In genomic region chr22:37229012-37229804, GRCh38 we compare ENCODE assay signal across 8 cellular contexts. TPM values are rescaled to one million over a fixed set of nuclear protein-coding genes. Genes with fewer than 3 reads are reported as not detected.
DNase-seq lines count a peak whose midpoint lies in the region; ATAC-seq, FAIRE-seq and TF ChIP-seq lines count a peak whose summit lies in the region.

No MANE protein-coding gene starts in this region.

- POLR2A ChIA-PET in A549 (lab: Yijun Ruan, JAX): no interaction called here

- TF ChIP-seq POLR2A in A549 (IDR thresholded peaks at IDR 0.05; ENCODE audit: low read length): no peak

- H3K4me1 ChIP-seq in A549: peaks cover 26% of the 10 kb centered on the region

- peaks cover 1 to 19% (median 12%) of the 10 kb centered on the region in 3 donors for H3K27me3 Mint-ChIP-seq in immature natural killer cell (ENCODE audit: low read depth in 3 of 3)

- no peaks in the 10 kb centered on the region for H3K9me3 Mint-ChIP-seq in immature natural killer cell

- peak; percentile 41 to 47 for DNase-seq in A549 (ENCODE audit: low read depth in 1 of 2, low spot score in 1 of 2)
- DNase-seq in H7: peak; percentile 34
- DNase-seq in activated CD8-positive, alpha-beta memory T cell treated with anti-CD3 and anti-CD28 coated beads for 24 hours: peak; percentile 84
- peak; percentile 62 to 64 (median 64) for DNase-seq in immature natural killer cell
- no peak for DNase-seq in cerebellar nuclear complex (lab: John Stamatoyannopoulos, UW)
- no peak for DNase-seq in DMS114 treated with DMSO at 0.1 percent for 48 hours (lab: John Stamatoyannopoulos, UW; ENCODE audit: unreplicated experiment)
- no peak for DNase-seq in NCI-H1436 treated with DMSO at 0.1 percent for 48 hours (lab: John Stamatoyannopoulos, UW)

- H3K27ac Mint-ChIP-seq in immature natural killer cell: peak overlapping the region; percentile 98 to 100 (median 100)

- peak overlapping the region; percentile 46 for H3K4me2 ChIP-seq in A549

- peaks cover 87 to 89% of the 10 kb centered on the region in 2 donors for H3K4me1 Mint-ChIP-seq in immature natural killer cell

- WGBS in A549 (ENCODE audit: missing lambda C conversion rate): 45% methylated on average over 4 of the region's 7 CpGs

- H3K9me3 ChIP-seq in A549: no peaks in the 10 kb centered on the region

- peak overlapping the region; percentile 83 to 88 (median 86) for H3K4me3 Mint-ChIP-seq in immature natural killer cell

- peaks cover 25 to 63% (median 32%) of the 10 kb centered on the region in 3 donors for H3K36me3 Mint-ChIP-seq in immature natural killer cell

- no peak for TF ChIP-seq CTCF in A549 (IDR thresholded peaks at IDR 0.05)

- TF ChIP-seq EP300 in A549 (IDR thresholded peaks at IDR 0.05): no peak

- no peaks in the 10 kb centered on the region for H3K36me3 ChIP-seq in H7 (replicated peaks; ENCODE audit: control insufficient read depth, insufficient read depth, low read length)

- no peak for FAIRE-seq in A549 (lab: Jason Lieb, UNC)

- no peak overlapping the region for H3K4me3 ChIP-seq in A549
- no peak overlapping the region for H3K4me3 ChIP-seq in H7 (ENCODE audit: insufficient read depth, low read depth, low read length)

- H3K27me3 ChIP-seq in H7 (ENCODE audit: control insufficient read depth, insufficient read depth, low read length): no peaks in the 10 kb centered on the region

- TF ChIP-seq RAD21 in A549 (conservative IDR thresholded peaks at IDR 0.05 in 1 of 2, IDR thresholded peaks at IDR 0.05 in 1 of 2): no peak

- CTCF ChIA-PET in A549 (lab: Yijun Ruan, JAX): interaction anchor here (0.5 to 4.6 kb wide), 5 partner anchors 16 to 31 kb away, joined by 3 to 30 read pairs (median 3); no protein-coding TSS in a partner anchor

- ATAC-seq in A549: peak; percentile 40 to 73; a peak in 4 of 6 replicates
- ATAC-seq in HG03521 (IDR thresholded peaks at IDR 0.05; ENCODE audit: unreplicated experiment): no peak

- H3K27ac ChIP-seq in A549: peak overlapping the region; percentile 55 to 81

TF ChIP-seq in A549, 52 proteins besides CTCF, POLR2A, EP300 and RAD21:
- no peak for TF ChIP-seq CBX8 (IDR thresholded peaks at IDR 0.05)
- no peak for TF ChIP-seq FOSL2 (IDR thresholded peaks at IDR 0.05)
- TF ChIP-seq FOSL2 (CRISPR knock-in tag; IDR thresholded peaks at IDR 0.05): peak; percentile 44
- TF ChIP-seq PBX3 (IDR thresholded peaks at IDR 0.05): 0 out of 2 replicates have a peak, but pooled peaks have one; percentile 18
- TF ChIP-seq CEBPB (IDR thresholded peaks at IDR 0.05): no peak
- TF ChIP-seq HOXB13 (CRISPR knock-in tag; IDR thresholded peaks at IDR 0.05; ENCODE audit: low read depth): no peak
- no peak for TF ChIP-seq RARB (CRISPR knock-in tag; IDR thresholded peaks at IDR 0.05)
- no peak for TF ChIP-seq ATOH8 (CRISPR knock-in tag; IDR thresholded peaks at IDR 0.05; ENCODE audit: low read depth)
- TF ChIP-seq REST (IDR thresholded peaks at IDR 0.05): 0 out of 2 replicates have a peak, but pooled peaks have one; percentile 26

RNA-seq across cellular contexts. Expression of gene RAC2, which starts 14.9 kb away (rescaled TPM):
- polyA plus RNA-seq in A549 (2011; rRNA removed) (0.12 TPM in 1 of 2 replicates, not detected in the other), A549 (2017; fragmentation: RNase III; extraction: RNeasy Plus Mini Kit Qiagen cat#74134 plus additional on column Dnase treatment) (0.05 to 0.07 TPM (median 0.05 TPM) in 3 replicates), immature natural killer cell (1,000 to 10,000 TPM in 2 of 3 donors, 100 to 1,000 TPM in 1; 962 to 1,843 (median 1,262) TPM)
- 0.12 and 0.16 TPM in 2 replicates for polyA plus RNA-seq in A549 (2012; cell fraction: cytosol; rRNA removed)
- polyA plus RNA-seq in A549 (2012; cell fraction: nucleus; rRNA removed): 0.17 and 0.22 TPM in 2 replicates
- not detected in 2 replicates for polyA minus RNA-seq in A549 (2011; rRNA and poly(A)+ RNA removed)
- total RNA-seq in H7 (2014; rRNA removed; shearing (Covaris generic)): 9.4 and 9.6 TPM in 2 replicates

RNA-seq across cellular contexts. Expression of gene SSTR3, which starts 16.9 kb away (rescaled TPM):
- polyA plus RNA-seq in A549 (2011; rRNA removed) (not detected in 2 replicates), A549 (2017; fragmentation: RNase III; extraction: RNeasy Plus Mini Kit Qiagen cat#74134 plus additional on column Dnase treatment) (not detected in 3 replicates), immature natural killer cell (not detected)
- polyA plus RNA-seq in A549 (2012; cell fraction: cytosol; rRNA removed): not detected in 2 replicates
- 0.07 TPM in 1 of 2 replicates, not detected in the other for polyA plus RNA-seq in A549 (2012; cell fraction: nucleus; rRNA removed)
- polyA minus RNA-seq in A549 (2011; rRNA and poly(A)+ RNA removed): not detected in 2 replicates
- 0.21 TPM in 1 of 2 replicates, not detected in the other for total RNA-seq in H7 (2014; rRNA removed; shearing (Covaris generic))

RNA-seq across cellular contexts. Expression of gene C1QTNF6, which starts 41.2 kb away (rescaled TPM):
- polyA plus RNA-seq in A549 (2011; rRNA removed) (18.6 and 24.7 TPM in 2 replicates), A549 (2017; fragmentation: RNase III; extraction: RNeasy Plus Mini Kit Qiagen cat#74134 plus additional on column Dnase treatment) (17.6 to 26.7 TPM (median 24.5 TPM) in 3 replicates), immature natural killer cell (1 to 10 TPM in 2 of 3 donors, not detected in 1; 1.5 to 1.8 TPM)
- 14.8 and 26.9 TPM in 2 replicates for polyA plus RNA-seq in A549 (2012; cell fraction: cytosol; rRNA removed)
- 33.8 and 39.1 TPM in 2 replicates for polyA plus RNA-seq in A549 (2012; cell fraction: nucleus; rRNA removed)
- 11.1 and 12.9 TPM in 2 replicates for polyA minus RNA-seq in A549 (2011; rRNA and poly(A)+ RNA removed)
- total RNA-seq in H7 (2014; rRNA removed; shearing (Covaris generic)): 4.9 and 5.4 TPM in 2 replicates

RNA-seq across cellular contexts. Expression of gene CYTH4, which starts 53.1 kb away (rescaled TPM):
- polyA plus RNA-seq in A549 (2011; rRNA removed) (0.03 and 0.05 TPM in 2 replicates), A549 (2017; fragmentation: RNase III; extraction: RNeasy Plus Mini Kit Qiagen cat#74134 plus additional on column Dnase treatment) (0.10 to 0.24 TPM (median 0.15 TPM) in 3 replicates), immature natural killer cell (10 to 100 TPM; 42.5 to 95.4 (median 54.1) TPM)
- polyA plus RNA-seq in A549 (2012; cell fraction: cytosol; rRNA removed): 0.09 and 0.16 TPM in 2 replicates
- 0.24 and 0.32 TPM in 2 replicates for polyA plus RNA-seq in A549 (2012; cell fraction: nucleus; rRNA removed)
- polyA minus RNA-seq in A549 (2011; rRNA and poly(A)+ RNA removed): 0.04 TPM in 1 of 2 replicates, not detected in the other
- not detected in 2 replicates for total RNA-seq in H7 (2014; rRNA removed; shearing (Covaris generic))

Comparison
In these comparisons a context has a peak if more than half of its experiments do, and no peak if none do; other contexts are left out.
1. DNase-seq: peak in A549 (2 of 2), H7 (single experiment), activated CD8-positive, alpha-beta memory T cell treated with anti-CD3 and anti-CD28 coated beads for 24 hours (single experiment) and immature natural killer cell (3 of 3); none in cerebellar nuclear complex (0 of 2), DMS114 treated with DMSO at 0.1 percent for 48 hours (single experiment) and NCI-H1436 treated with DMSO at 0.1 percent for 48 hours (single experiment).
2. RNA of gene RAC2, which starts 14.9 kb away (polyA plus RNA-seq): 962 to 1,843 TPM in immature natural killer cell; 0.05 to 0.22 TPM in A549; every median in the first group is over 100 times any median in the second.
3. RNA of gene C1QTNF6, which starts 41.2 kb away (polyA plus RNA-seq): 14.8 to 39.1 TPM in A549; 1.5 to 1.8 TPM in immature natural killer cell; every median in the first group is over 4 times any median in the second.